In genomic region chr19:31548941-31549340, GRCh38 we compare ENCODE assay signal across 10 cellular contexts.
DNase-seq lines count a peak whose midpoint lies in the region; ATAC-seq and TF ChIP-seq lines count a peak whose summit lies in the region.
"Had no signal": no experiment of that assay in that cellular context is flagged by ENCODE, and none has a peak within 500 bp of the region (broad histone marks: within the 10 kb centered on the region; RNA-seq: fewer than 3 reads in every experiment).

No MANE protein-coding gene starts in this region.

- ATAC-seq in WTC11, result peak; percentile 65
- ATAC-seq in stimulated activated naive CD8-positive, alpha-beta T cell treated with anti-CD3 and anti-CD28 coated beads, Interleukin-15, amount 100 ng/mL, for 72 hours, result no peak
- ATAC-seq: T-cell had no signal

- DNase-seq in WTC11 (ENCODE audit: low spot score), result peak; percentile 34
- peak; percentile 47 for DNase-seq in iPS-NIHi11 (ENCODE audit: low spot score)
- no peak for DNase-seq in NCI-H187 treated with DMSO at 0.1 percent for 48 hours (lab: John Stamatoyannopoulos, UW)
- no peak for DNase-seq in stimulated activated naive CD8-positive, alpha-beta T cell treated with anti-CD3 and anti-CD28 coated beads, Interleukin-15, amount 100 ng/mL, for 72 hours
- DNase-seq in activated gamma-delta T cell treated with Interleukin-2 at 50 U/mL for 16 hours, result no peak
- no peak for DNase-seq in HCEC 1CT
- DNase-seq: Kasumi-1, T-cell had no signal

- H3K27me3 Mint-ChIP-seq in WTC11 (ENCODE audit: low read depth), result peaks cover 9% of the 10 kb centered on the region
- no peaks in the 10 kb centered on the region for H3K27me3 Mint-ChIP-seq in stimulated activated naive CD8-positive, alpha-beta T cell treated with anti-CD3 and anti-CD28 coated beads, Interleukin-15, amount 100 ng/mL, for 72 hours

- POLR2A ChIA-PET in WTC11 (lab: Charles Lee), result no interaction called here

- H3K9me3 Mint-ChIP-seq in WTC11, result peaks cover 20% of the 10 kb centered on the region
- H3K9me3 Mint-ChIP-seq in stimulated activated naive CD8-positive, alpha-beta T cell treated with anti-CD3 and anti-CD28 coated beads, Interleukin-15, amount 100 ng/mL, for 72 hours, result peaks cover 5 to 7% of the 10 kb centered on the region in 2 donors
- H3K9me3 Mint-ChIP-seq: T-cell had no signal

- CTCF ChIA-PET in WTC11 (lab: Charles Lee), result interaction anchor here (0.5 to 2.4 kb wide), 13 partner anchors 9 to 494 kb away, joined by 3 to 12 read pairs (median 3); no protein-coding TSS in a partner anchor

- H3K36me3 Mint-ChIP-seq in WTC11, result peaks cover 6% of the 10 kb centered on the region
- H3K36me3 Mint-ChIP-seq: T-cell had no signal

- no peak overlapping the region for H3K27ac Mint-ChIP-seq in WTC11
- no peak overlapping the region for H3K27ac Mint-ChIP-seq in stimulated activated naive CD8-positive, alpha-beta T cell treated with anti-CD3 and anti-CD28 coated beads, Interleukin-15, amount 100 ng/mL, for 72 hours
- H3K27ac Mint-ChIP-seq: T-cell had no signal

- no peak overlapping the region for H3K4me3 Mint-ChIP-seq in WTC11
- H3K4me3 Mint-ChIP-seq in stimulated activated naive CD8-positive, alpha-beta T cell treated with anti-CD3 and anti-CD28 coated beads, Interleukin-15, amount 100 ng/mL, for 72 hours, result no peak overlapping the region
- H3K4me3 Mint-ChIP-seq: T-cell had no signal

- peaks cover 18% of the 10 kb centered on the region for H3K4me1 Mint-ChIP-seq in WTC11
- H3K4me1 Mint-ChIP-seq in stimulated activated naive CD8-positive, alpha-beta T cell treated with anti-CD3 and anti-CD28 coated beads, Interleukin-15, amount 100 ng/mL, for 72 hours, result no peaks in the 10 kb centered on the region
- H3K4me1 Mint-ChIP-seq: T-cell had no signal

- no peak overlapping the region for H3K27ac ChIP-seq in 22Rv1

- TF ChIP-seq CTCF in 22Rv1 (IDR thresholded peaks at IDR 0.05) (peak; percentile 48), GM12873 (IDR thresholded peaks at IDR 0.05; ENCODE audit: insufficient read depth, low read depth, low read length, missing control alignments) (peak; percentile 5), WTC11 (IDR thresholded peaks at IDR 0.05) (0 out of 2 replicates have a peak, but pooled peaks have one; percentile 27)

TF ChIP-seq in WTC11, 78 proteins besides CTCF, POLR2A, EP300 and RAD21:
- TF ChIP-seq, protein P1, sequence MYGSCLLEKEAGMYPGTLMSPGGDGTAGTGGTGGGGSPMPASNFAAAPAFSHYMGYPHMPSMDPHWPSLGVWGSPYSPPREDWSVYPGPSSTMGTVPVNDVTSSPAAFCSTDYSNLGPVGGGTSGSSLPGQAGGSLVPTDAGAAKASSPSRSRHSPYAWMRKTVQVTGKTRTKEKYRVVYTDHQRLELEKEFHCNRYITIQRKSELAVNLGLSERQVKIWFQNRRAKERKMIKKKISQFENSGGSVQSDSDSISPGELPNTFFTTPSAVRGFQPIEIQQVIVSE (CRISPR knock-in tag; IDR thresholded peaks at IDR 0.05; ENCODE audit: borderline replicate concordance), result no peak
- TF ChIP-seq, protein P2, sequence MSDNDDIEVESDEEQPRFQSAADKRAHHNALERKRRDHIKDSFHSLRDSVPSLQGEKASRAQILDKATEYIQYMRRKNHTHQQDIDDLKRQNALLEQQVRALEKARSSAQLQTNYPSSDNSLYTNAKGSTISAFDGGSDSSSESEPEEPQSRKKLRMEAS (CRISPR knock-in tag; IDR thresholded peaks at IDR 0.05), result no peak
- TF ChIP-seq ZNF317 (CRISPR knock-in tag; IDR thresholded peaks at IDR 0.05; ENCODE audit: borderline replicate concordance, low read depth) (no peak), ZBTB21 (CRISPR knock-in tag; IDR thresholded peaks at IDR 0.05; ENCODE audit: borderline replicate concordance) (no peak), HMGA2 (CRISPR knock-in tag; IDR thresholded peaks at IDR 0.05) (no peak), JAZF1 (CRISPR knock-in tag; IDR thresholded peaks at IDR 0.05) (no peak), PREB (CRISPR knock-in tag; IDR thresholded peaks at IDR 0.05; ENCODE audit: borderline replicate concordance) (no peak), GRHL2 (CRISPR knock-in tag; IDR thresholded peaks at IDR 0.05; ENCODE audit: insufficient replicate concordance, severe bottlenecking) (no peak), E2F4 (CRISPR knock-in tag; IDR thresholded peaks at IDR 0.05; ENCODE audit: borderline replicate concordance, low read depth) (no peak), ZNF263 (CRISPR knock-in tag; IDR thresholded peaks at IDR 0.05; ENCODE audit: low read depth) (no peak), ZNF416 (CRISPR knock-in tag; IDR thresholded peaks at IDR 0.05) (no peak), TEAD4 (CRISPR knock-in tag; IDR thresholded peaks at IDR 0.05) (no peak), ZNF121 (CRISPR knock-in tag; IDR thresholded peaks at IDR 0.05) (no peak), USF1 (CRISPR knock-in tag; IDR thresholded peaks at IDR 0.05) (no peak)
- TF ChIP-seq, protein P3, sequence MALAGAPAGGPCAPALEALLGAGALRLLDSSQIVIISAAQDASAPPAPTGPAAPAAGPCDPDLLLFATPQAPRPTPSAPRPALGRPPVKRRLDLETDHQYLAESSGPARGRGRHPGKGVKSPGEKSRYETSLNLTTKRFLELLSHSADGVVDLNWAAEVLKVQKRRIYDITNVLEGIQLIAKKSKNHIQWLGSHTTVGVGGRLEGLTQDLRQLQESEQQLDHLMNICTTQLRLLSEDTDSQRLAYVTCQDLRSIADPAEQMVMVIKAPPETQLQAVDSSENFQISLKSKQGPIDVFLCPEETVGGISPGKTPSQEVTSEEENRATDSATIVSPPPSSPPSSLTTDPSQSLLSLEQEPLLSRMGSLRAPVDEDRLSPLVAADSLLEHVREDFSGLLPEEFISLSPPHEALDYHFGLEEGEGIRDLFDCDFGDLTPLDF (CRISPR knock-in tag; IDR thresholded peaks at IDR 0.05), result no peak
- TF ChIP-seq, protein P4, sequence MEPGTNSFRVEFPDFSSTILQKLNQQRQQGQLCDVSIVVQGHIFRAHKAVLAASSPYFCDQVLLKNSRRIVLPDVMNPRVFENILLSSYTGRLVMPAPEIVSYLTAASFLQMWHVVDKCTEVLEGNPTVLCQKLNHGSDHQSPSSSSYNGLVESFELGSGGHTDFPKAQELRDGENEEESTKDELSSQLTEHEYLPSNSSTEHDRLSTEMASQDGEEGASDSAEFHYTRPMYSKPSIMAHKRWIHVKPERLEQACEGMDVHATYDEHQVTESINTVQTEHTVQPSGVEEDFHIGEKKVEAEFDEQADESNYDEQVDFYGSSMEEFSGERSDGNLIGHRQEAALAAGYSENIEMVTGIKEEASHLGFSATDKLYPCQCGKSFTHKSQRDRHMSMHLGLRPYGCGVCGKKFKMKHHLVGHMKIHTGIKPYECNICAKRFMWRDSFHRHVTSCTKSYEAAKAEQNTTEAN (CRISPR knock-in tag; IDR thresholded peaks at IDR 0.05), result no peak

Comparison
In these comparisons a context has a peak if more than half of its experiments do, and no peak if none do; other contexts are left out.
1. DNase-seq: peak in WTC11 (single experiment) and iPS-NIHi11 (single experiment); none in NCI-H187 treated with DMSO at 0.1 percent for 48 hours (single experiment), stimulated activated naive CD8-positive, alpha-beta T cell treated with anti-CD3 and anti-CD28 coated beads, Interleukin-15, amount 100 ng/mL, for 72 hours (0 of 2), activated gamma-delta T cell treated with Interleukin-2 at 50 U/mL for 16 hours (single experiment) and HCEC 1CT (single experiment).
2. Peak in every context shown above with its lines, with median percentiles within 50 percentile points of each other: CTCF ChIP-seq.